In genomic region chr13:35720290-35720689, GRCh38 we compare ENCODE assay signal across 11 cellular contexts.
"Had no signal": no experiment of that assay in that cellular context is flagged by ENCODE, and none has a peak within 500 bp of the region (broad histone marks: within the 10 kb centered on the region; RNA-seq: fewer than 3 reads in every experiment).

No MANE protein-coding gene starts in this region.

- H3K9ac ChIP-seq: neural progenitor cell, parathyroid adenoma had no signal

- FAIRE-seq: keratinocyte had no signal

- H3K9me3 Mint-ChIP-seq: activated T-cell treated with anti-CD3 and anti-CD28 coated beads, Interleukin-2, amount 50 U/mL, for 4 hours; neural progenitor cell had no signal

- H3K27ac Mint-ChIP-seq: activated CD8-positive, alpha-beta memory T cell treated with anti-CD3 and anti-CD28 coated beads, Interleukin-2, amount 10 ng/mL, durations not matched to agents 7 days and 5 days; activated naive CD8-positive, alpha-beta T cell; neural progenitor cell had no signal

- H3K36me3 ChIP-seq: gastrocnemius medialis, neural progenitor cell, suprapubic skin, upper lobe of left lung had no signal

- H3K27ac ChIP-seq: neural progenitor cell, parathyroid adenoma, suprapubic skin, upper lobe of left lung had no signal

- H3K4me3 ChIP-seq: neural progenitor cell, suprapubic skin, upper lobe of left lung had no signal

- ATAC-seq: activated CD8-positive, alpha-beta memory T cell treated with anti-CD3 and anti-CD28 coated beads, Interleukin-2, amount 10 ng/mL, durations not matched to agents 7 days and 5 days; gastrocnemius medialis had no signal

- H3K36me3 Mint-ChIP-seq: activated CD8-positive, alpha-beta memory T cell treated with anti-CD3 and anti-CD28 coated beads, Interleukin-2, amount 10 ng/mL, durations not matched to agents 7 days and 5 days; activated naive CD8-positive, alpha-beta T cell; neural progenitor cell had no signal

- H3K27me3 ChIP-seq: gastrocnemius medialis, neural progenitor cell, suprapubic skin, upper lobe of left lung had no signal

- H3K4me1 ChIP-seq: neural progenitor cell, parathyroid adenoma had no signal

- H3K4me1 Mint-ChIP-seq: activated CD8-positive, alpha-beta memory T cell treated with anti-CD3 and anti-CD28 coated beads, Interleukin-2, amount 10 ng/mL, durations not matched to agents 7 days and 5 days had no signal

- H3K4me3 Mint-ChIP-seq: activated CD8-positive, alpha-beta memory T cell treated with anti-CD3 and anti-CD28 coated beads, Interleukin-2, amount 10 ng/mL, durations not matched to agents 7 days and 5 days; activated naive CD8-positive, alpha-beta T cell; activated T-cell treated with anti-CD3 and anti-CD28 coated beads, Interleukin-2, amount 50 U/mL, for 4 hours had no signal

- DNase-seq: activated CD4-positive, alpha-beta T cell treated with anti-CD3 and anti-CD28 coated beads for 1 hour; activated T-cell treated with anti-CD3 and anti-CD28 coated beads, Interleukin-2, amount 50 U/mL, for 4 hours; stimulated activated naive CD4-positive, alpha-beta T cell treated with Interleukin-2 at 50 U/mL for 16 hours had no signal

- H3K79me2 ChIP-seq: parathyroid adenoma had no signal

- H3K9me3 ChIP-seq: gastrocnemius medialis, suprapubic skin, upper lobe of left lung had no signal
